8 cellular contexts compared by ENCODE assay signal in genomic region chr19:9785367-9786331, GRCh38.
DNase-seq lines count a peak whose midpoint lies in the region; ATAC-seq and TF ChIP-seq lines count a peak whose summit lies in the region.

No MANE protein-coding gene starts in this region.

- H3K27me3 Mint-ChIP-seq in central memory CD8-positive, alpha-beta T cell: no peaks in the 10 kb centered on the region

- peak; percentile 60 for ATAC-seq in HG03095 (IDR thresholded peaks at IDR 0.05; ENCODE audit: unreplicated experiment)
- ATAC-seq in central memory CD8-positive, alpha-beta T cell (replicated peaks; ENCODE audit: extremely low read depth, poor library complexity, severe bottlenecking): peak; percentile 76

- H3K9me3 Mint-ChIP-seq in central memory CD8-positive, alpha-beta T cell: no peaks in the 10 kb centered on the region

- H3K4me1 Mint-ChIP-seq in central memory CD8-positive, alpha-beta T cell: peaks cover 33% of the 10 kb centered on the region

- peak; percentile 56 for TF ChIP-seq POLR2A in GM18526 (IDR thresholded peaks at IDR 0.05; ENCODE audit: extremely low read depth, insufficient read length)

- peak overlapping the region; percentile 93 for H3K27ac ChIP-seq in 22Rv1

- H3K36me3 Mint-ChIP-seq in central memory CD8-positive, alpha-beta T cell (ENCODE audit: insufficient read depth): peaks cover 9% of the 10 kb centered on the region

- peak overlapping the region; percentile 98 for H3K27ac Mint-ChIP-seq in central memory CD8-positive, alpha-beta T cell (ENCODE audit: low read depth)

- DNase-seq in NCI-H2227 (lab: John Stamatoyannopoulos, UW; ENCODE audit: unreplicated experiment) (peak; percentile 98), iris pigment epithelial cell (ENCODE audit: low read depth) (peak; percentile 95)
- peak; percentile 93 for DNase-seq in activated CD4-positive, CD25-positive, alpha-beta regulatory T cell treated with anti-CD3 and anti-CD28 coated beads, Interleukin-2, amount 50 U/mL, for 16 hours (ENCODE audit: low read depth, low spot score)
- peak; percentile 82 to 84 for DNase-seq in central memory CD8-positive, alpha-beta T cell (ENCODE audit: low spot score in 2 of 2)
- peak; percentile 92 to 99 for DNase-seq in stimulated activated CD4-positive, alpha-beta T cell treated with anti-CD3 and anti-CD28 coated beads, Interleukin-12 subunit alpha, Interleukin-12 subunit beta, amount 100 ng/mL, for 24 hours (ENCODE audit: low read depth in 2 of 2)

- TF ChIP-seq CTCF in 22Rv1 (IDR thresholded peaks at IDR 0.05): no peak

- H3K4me3 Mint-ChIP-seq in central memory CD8-positive, alpha-beta T cell: peak overlapping the region; percentile 87

Comparison
In these comparisons a context has a peak if more than half of its experiments do, and no peak if none do; other contexts are left out.
1. Peak in every context shown above with its lines: DNase-seq, ATAC-seq and H3K27ac ChIP-seq.